ENCODE assay signal across 4 cellular contexts in the genomic region with DNA sequence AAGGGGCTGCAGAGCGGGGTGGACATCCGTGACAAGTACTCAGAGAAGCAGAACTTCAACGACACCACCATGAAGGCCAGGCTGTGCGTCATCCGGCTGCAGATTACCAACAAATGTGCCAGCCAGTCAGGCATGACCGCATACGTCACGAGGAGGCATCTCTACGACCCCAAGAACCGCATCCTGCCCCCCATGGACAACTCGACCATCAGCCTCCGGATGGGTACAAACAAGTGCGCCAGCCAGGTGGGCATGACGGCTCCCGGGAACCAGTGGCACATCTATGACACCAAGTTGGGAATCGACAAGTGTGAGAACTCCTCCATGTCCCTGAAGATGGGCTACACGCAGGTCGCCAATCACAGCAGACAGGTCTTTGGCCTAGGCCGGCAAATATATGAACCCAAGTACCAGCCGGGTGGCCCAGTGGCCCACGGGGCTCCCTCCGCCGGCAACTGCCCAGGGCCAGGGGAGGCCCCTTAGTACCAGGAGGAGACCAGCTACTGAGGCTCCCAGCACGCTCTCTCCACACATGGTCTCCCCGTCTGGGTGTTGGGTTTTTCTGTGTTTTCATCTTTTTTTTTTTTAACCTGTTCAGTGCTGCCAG.
DNase-seq lines count a peak whose midpoint lies in the region; ATAC-seq, FAIRE-seq and TF ChIP-seq lines count a peak whose summit lies in the region.
"Not testable (repeated sequence)": the region's sequence is repeated elsewhere in the genome, so short reads cannot be mapped to it uniquely, and the experiment has no call there.

No MANE protein-coding gene starts in this region.

- H3K36me3 ChIP-seq in kidney (ENCODE audit: control insufficient read depth in 1 of 2, insufficient read depth in 2 of 2, low read length in 2 of 2); HepG2 (replicated peaks in 1 of 2; ENCODE audit: control insufficient read depth in 1 of 2, insufficient read depth in 2 of 2, low read length in 2 of 2); osteoblast (ENCODE audit: insufficient read depth, low read length): not testable (repeated sequence)

- H4K20me1 ChIP-seq in HepG2 (ENCODE audit: insufficient read depth, low read length); osteoblast (ENCODE audit: insufficient read depth, low read length): not testable (repeated sequence)

- BruUV-seq in HepG2 (replicated peaks; lab: Mats Ljungman, UMichigan) = not testable (repeated sequence)

- not testable (repeated sequence) for H3K4me1 ChIP-seq in kidney (ENCODE audit: control insufficient read depth in 1 of 2, insufficient read depth in 1 of 2, low read depth in 1 of 2, low read length in 2 of 2); HepG2 (ENCODE audit: insufficient read depth, low read length); osteoblast (ENCODE audit: insufficient read depth, low read length)

- H3K9me3 ChIP-seq in kidney (ENCODE audit: control insufficient read depth in 1 of 2, low read length in 2 of 2); HepG2 (ENCODE audit: low read length); osteoblast (ENCODE audit: low read depth, low read length): not testable (repeated sequence)

- H3K27ac ChIP-seq in kidney (ENCODE audit: low read depth in 2 of 2, low read length in 2 of 2); HepG2 (ENCODE audit: extremely low read length, insufficient read depth, low read length); osteoblast (ENCODE audit: low read depth, low read length): not testable (repeated sequence)

- intact Hi-C loops in kidney (cut with DNase I); HepG2 (cut with micrococcal nuclease; ENCODE audit: unreplicated experiment): not testable (repeated sequence)

- not testable (repeated sequence) for H3K27me3 ChIP-seq in HepG2 (ENCODE audit: control insufficient read depth in 1 of 2, insufficient read depth in 2 of 2, low read length in 2 of 2); osteoblast (ENCODE audit: insufficient read depth, low read length)

- TF ChIP-seq RAD21 in HepG2 (CRISPR knock-in tag; IDR thresholded peaks at IDR 0.05) = not testable (repeated sequence)

- CTCF ChIA-PET in HepG2 (lab: Yijun Ruan, JAX; ENCODE audit: low intra/inter-chr PET ratio, low total read pairs) = not testable (repeated sequence)

- not testable (repeated sequence) for H2AFZ ChIP-seq in HepG2 (ENCODE audit: low read length); osteoblast (ENCODE audit: low read length)

- TF ChIP-seq CTCF in kidney (IDR thresholded peaks at IDR 0.05; ENCODE audit: borderline replicate concordance, extremely low read depth, insufficient read depth); HepG2 (CRISPR knock-in tag; IDR thresholded peaks at IDR 0.05); osteoblast (IDR thresholded peaks at IDR 0.05; ENCODE audit: extremely low read depth, low read depth, low read length): not testable (repeated sequence)

- POLR2A ChIA-PET in HepG2 (lab: Yijun Ruan, JAX) = not testable (repeated sequence)

- DNase-seq in DMS53 (lab: John Stamatoyannopoulos, UW) = peak; percentile 67
- peak; percentile 61 for DNase-seq in kidney
- DNase-seq in HepG2 (ENCODE audit: low spot score) = not testable (repeated sequence)
- DNase-seq in osteoblast (ENCODE audit: insufficient read length, low spot score, missing footprints) = peak; percentile 10

- not testable (repeated sequence) for H3K9ac ChIP-seq in kidney (ENCODE audit: low read length in 2 of 2); HepG2 (ENCODE audit: insufficient read depth, low read depth, low read length)

- not testable (repeated sequence) for TF ChIP-seq POLR2A in HepG2 (IDR thresholded peaks at IDR 0.05; ENCODE audit: insufficient read depth in 1 of 2, low read depth in 2 of 2, low read length in 2 of 2)

- TF ChIP-seq EP300 in HepG2 (IDR thresholded peaks at IDR 0.05; ENCODE audit: low read depth in 2 of 2, low read length in 2 of 2); HepG2 (CRISPR knock-in tag; IDR thresholded peaks at IDR 0.05; ENCODE audit: borderline replicate concordance): not testable (repeated sequence)

- in situ Hi-C loops in HepG2 (cut with HindIII; ENCODE audit: extremely low pct_ligation_motif_present, low pct_unique_long_range_greater_than_20kb) = not testable (repeated sequence)

- H3K4me3 ChIP-seq in kidney (ENCODE audit: low read length in 2 of 2); HepG2 (replicated peaks in 1 of 3; ENCODE audit: insufficient read depth in 1 of 3, low read depth in 2 of 3, low read length in 3 of 3); osteoblast (ENCODE audit: insufficient read depth, low read length): not testable (repeated sequence)

- not testable (repeated sequence) for ATAC-seq in HepG2

- H3K4me2 ChIP-seq in HepG2 (ENCODE audit: low read depth, low read length); osteoblast (ENCODE audit: insufficient read depth, low read length): not testable (repeated sequence)

- not testable (repeated sequence) for H3K79me2 ChIP-seq in HepG2 (ENCODE audit: insufficient read depth, low read length); osteoblast (ENCODE audit: insufficient read depth, low read length)

- not testable (repeated sequence) for FAIRE-seq in kidney (lab: Jason Lieb, UNC); HepG2 (lab: Jason Lieb, UNC)

- WGBS in HepG2 (ENCODE audit: low lambda C conversion rate) = 61% methylated on average over 22 of the region's 25 CpGs

TF ChIP-seq in HepG2, 621 proteins besides CTCF, POLR2A, EP300 and RAD21:
- peak; percentile 31; the same call in 1 of the 2 replicates for TF ChIP-seq CREB1 (IDR thresholded peaks at IDR 0.05)
- TF ChIP-seq CREB1 (CRISPR knock-in tag; IDR thresholded peaks at IDR 0.05) = not testable (repeated sequence)
